8 cellular contexts compared by ENCODE assay signal in genomic region chr20:50837532-50838321, GRCh38. TPM values are rescaled to one million over a fixed set of nuclear protein-coding genes. Genes with fewer than 3 reads are reported as not detected.
DNase-seq lines count a peak whose midpoint lies in the region; ATAC-seq and TF ChIP-seq lines count a peak whose summit lies in the region.

No MANE protein-coding gene starts in this region.

- DNase-seq in mesenchymal stem cell (no peak), CD14-positive monocyte (ENCODE audit: low spot score) (no peak)
- no peak for DNase-seq in activated naive CD4-positive, alpha-beta T cell (lab: John Stamatoyannopoulos, UW)

- no peaks in the 10 kb centered on the region for H3K9me3 ChIP-seq in mesenchymal stem cell (ENCODE audit: control insufficient read depth, low read length)

- H3K18ac ChIP-seq in mesenchymal stem cell (ENCODE audit: low read depth in 1 of 2, low read length in 2 of 2) = no peak overlapping the region

- H3K79me1 ChIP-seq in mesenchymal stem cell (replicated peaks; ENCODE audit: low read length, poor library complexity, severe bottlenecking) = no peaks in the 10 kb centered on the region

- H3K4me1 ChIP-seq in mesenchymal stem cell (ENCODE audit: control insufficient read depth, insufficient read depth, low read depth, low read length) = peaks cover 9% of the 10 kb centered on the region

- H3K27ac ChIP-seq in mesenchymal stem cell (ENCODE audit: low read length, poor library complexity, severe bottlenecking) = no peak overlapping the region

- no peaks in the 10 kb centered on the region for H3K27me3 Mint-ChIP-seq in activated T-helper 17 cell treated with anti-CD3 and anti-CD28 coated beads, Interleukin-2, amount 50 U/mL, for 72 hours
- H3K27me3 Mint-ChIP-seq in CD14-positive monocyte (ENCODE audit: low read depth in 3 of 3) = no peaks in the 10 kb centered on the region

- no peak overlapping the region for H4K8ac ChIP-seq in mesenchymal stem cell (ENCODE audit: low read length)

- peaks cover 4 to 18% of the 10 kb centered on the region in 2 experiments for H3K36me3 ChIP-seq in mesenchymal stem cell (ENCODE audit: control insufficient read depth in 1 of 2, insufficient read depth in 2 of 2, low read depth in 1 of 2, low read length in 2 of 2)

- H2BK5ac ChIP-seq in mesenchymal stem cell (ENCODE audit: low read depth, low read length, poor library complexity, severe bottlenecking) = no peak overlapping the region

- WGBS in mesenchymal stem cell = 87% methylated on average over 22 of the region's 22 CpGs

- intact Hi-C loops in CD14-positive monocyte (cut with micrococcal nuclease) = no loop called here

- H3K4me1 Mint-ChIP-seq in activated T-helper 17 cell treated with anti-CD3 and anti-CD28 coated beads, Interleukin-2, amount 50 U/mL, for 72 hours = peaks cover 5% of the 10 kb centered on the region
- H3K4me1 Mint-ChIP-seq in CD14-positive monocyte = no peaks in the 10 kb centered on the region

- H2BK12ac ChIP-seq in mesenchymal stem cell (ENCODE audit: low read length in 2 of 2) = no peak overlapping the region

- no peak for TF ChIP-seq CTCF in CD14-positive monocyte (IDR thresholded peaks at IDR 0.05)

- no peak overlapping the region for H3K4me2 ChIP-seq in mesenchymal stem cell (ENCODE audit: low read length, poor library complexity, severe bottlenecking)

- H3K27me3 ChIP-seq in mesenchymal stem cell (ENCODE audit: control insufficient read depth in 1 of 2, insufficient read depth in 1 of 2, low read length in 2 of 2) = no peaks in the 10 kb centered on the region

- H3K4me3 Mint-ChIP-seq in activated T-helper 17 cell treated with anti-CD3 and anti-CD28 coated beads, Interleukin-2, amount 50 U/mL, for 72 hours = no peak overlapping the region
- no peak overlapping the region for H3K4me3 Mint-ChIP-seq in CD14-positive monocyte

- no peak overlapping the region for H2AFZ ChIP-seq in mesenchymal stem cell (ENCODE audit: low read depth, low read length)

- no peak overlapping the region for H4K91ac ChIP-seq in mesenchymal stem cell (ENCODE audit: low read length)

- H2AK5ac ChIP-seq in mesenchymal stem cell (ENCODE audit: low read length, severe bottlenecking) = no peak overlapping the region

- H3K23ac ChIP-seq in mesenchymal stem cell (ENCODE audit: low read length in 2 of 2) = no peak overlapping the region

- no peak overlapping the region for H2BK120ac ChIP-seq in mesenchymal stem cell (ENCODE audit: low read depth, low read length)

- H3K27ac Mint-ChIP-seq in activated T-helper 17 cell treated with anti-CD3 and anti-CD28 coated beads, Interleukin-2, amount 50 U/mL, for 72 hours = peak overlapping the region; percentile 74
- H3K27ac Mint-ChIP-seq in CD14-positive monocyte = peak overlapping the region in 1 of 7 donors; percentile 1

- no peak overlapping the region for H3K4ac ChIP-seq in mesenchymal stem cell (ENCODE audit: low read depth in 1 of 2, low read length in 2 of 2)

- H3K9me3 Mint-ChIP-seq in activated T-helper 17 cell treated with anti-CD3 and anti-CD28 coated beads, Interleukin-2, amount 50 U/mL, for 72 hours = no peaks in the 10 kb centered on the region
- no peaks in the 10 kb centered on the region for H3K9me3 Mint-ChIP-seq in CD14-positive monocyte

- no peak overlapping the region for H2BK15ac ChIP-seq in mesenchymal stem cell (ENCODE audit: low read depth, poor library complexity, severe bottlenecking)

- ATAC-seq in GM18498 (IDR thresholded peaks at IDR 0.05; ENCODE audit: unreplicated experiment) = peak; percentile 89
- ATAC-seq in HG02938 (IDR thresholded peaks at IDR 0.05; ENCODE audit: unreplicated experiment) = peak; percentile 73
- peak; percentile 70 for ATAC-seq in activated T-helper 17 cell treated with anti-CD3 and anti-CD28 coated beads, Interleukin-2, amount 50 U/mL, for 72 hours (replicated peaks)
- ATAC-seq in HG02981 (IDR thresholded peaks at IDR 0.05; ENCODE audit: unreplicated experiment) = no peak
- no peak for ATAC-seq in GM19324 (IDR thresholded peaks at IDR 0.05; ENCODE audit: low FRiP score, unreplicated experiment)

- peak overlapping the region; percentile 63 for H3K9ac ChIP-seq in mesenchymal stem cell (ENCODE audit: low read length)

- no peak overlapping the region for H3K14ac ChIP-seq in mesenchymal stem cell (ENCODE audit: low read length in 2 of 2)

- peak overlapping the region in 1 of 2 experiments; percentile 46 for H3K4me3 ChIP-seq in mesenchymal stem cell (ENCODE audit: insufficient read depth in 1 of 2, low read depth in 1 of 2, low read length in 2 of 2)

- no peaks in the 10 kb centered on the region for H3K36me3 Mint-ChIP-seq in activated T-helper 17 cell treated with anti-CD3 and anti-CD28 coated beads, Interleukin-2, amount 50 U/mL, for 72 hours (ENCODE audit: low read depth)
- no peaks in the 10 kb centered on the region for H3K36me3 Mint-ChIP-seq in CD14-positive monocyte

RNA-seq across cellular contexts. Expression of gene BCAS4, which starts 42.9 kb away (rescaled TPM):
- total RNA-seq in activated T-helper 17 cell treated with anti-CD3 and anti-CD28 coated beads, Interleukin-2, amount 50 U/mL, for 72 hours = 1 to 10 TPM; 3.8 to 9.7 TPM
- polyA plus RNA-seq in mesenchymal stem cell (2013, experiment 1 of 2) = 6.6 TPM
- 7.8 TPM for polyA plus RNA-seq in mesenchymal stem cell (2013, experiment 2 of 2)
- polyA plus RNA-seq in CD14-positive monocyte = 1 to 10 TPM in 1 of 2 donors, under 1 TPM in 1; 0.69 to 1.0 TPM

Comparison
In these comparisons a context has a peak if more than half of its experiments do, and no peak if none do; other contexts are left out.
1. ATAC-seq: peak in GM18498 (single experiment), HG02938 (single experiment) and activated T-helper 17 cell treated with anti-CD3 and anti-CD28 coated beads, Interleukin-2, amount 50 U/mL, for 72 hours (single experiment); none in HG02981 (single experiment) and GM19324 (single experiment).